Comparison of ENCODE assay signal across 1 cellular context in genomic region chr6:604579-604978, GRCh38.
A peak's percentile ranks its signal among the peaks of the same experiment; 100 is the strongest.
TF ChIP-seq lines count a peak whose summit lies in the region.

No MANE protein-coding gene starts in this region.

TF ChIP-seq in K562, 482 proteins besides CTCF, POLR2A, EP300 and RAD21 (continued from another document):
- TF ChIP-seq AFF1 (IDR thresholded peaks at IDR 0.05; ENCODE audit: low read depth in 1 of 2, partially characterized antibody in 2 of 2) (no peak), SMARCE1 (IDR thresholded peaks at IDR 0.05) (peak; percentile 48; the same call in 1 of the 2 replicates), ZMIZ1 (IDR thresholded peaks at IDR 0.05; ENCODE audit: low read depth in 2 of 2, low read length in 2 of 2) (0 out of 4 replicates have a peak, but pooled peaks of 1 of the 2 experiments have one; percentile 27), GATA2 (CRISPR knock-in tag; IDR thresholded peaks at IDR 0.05) (peak; percentile 43), BCOR (IDR thresholded peaks at IDR 0.05) (0 out of 2 replicates have a peak, but pooled peaks have one; percentile 17), POLR2AphosphoS5 (IDR thresholded peaks at IDR 0.05; ENCODE audit: control insufficient read depth, insufficient read depth, low read depth, low read length) (0 out of 2 replicates have a peak, but pooled peaks have one; percentile 33), BCL6 (CRISPR knock-in tag; IDR thresholded peaks at IDR 0.05) (no peak), RCOR1 (IDR thresholded peaks at IDR 0.05; ENCODE audit: borderline replicate concordance in 1 of 2, low read depth in 2 of 2, low read length in 2 of 2) (peak in 1 of 2 experiments; percentile 12; a peak in 1 of 4 replicates), ZNF778 (CRISPR knock-in tag; IDR thresholded peaks at IDR 0.05) (no peak), STAT5A (IDR thresholded peaks at IDR 0.05; ENCODE audit: borderline replicate concordance, low read length) (peak; percentile 40; the same call in 1 of the 2 replicates), CBFA2T2 (conservative IDR thresholded peaks at IDR 0.05) (peak; percentile 82), TAL1 (IDR thresholded peaks at IDR 0.05) (peak; percentile 75; the same call in 1 of the 2 replicates), COPS2 (conservative IDR thresholded peaks at IDR 0.05) (no peak), BHLHE40 (IDR thresholded peaks at IDR 0.05; ENCODE audit: low read length) (peak; percentile 57; the same call in 1 of the 2 replicates), SOX6 (IDR thresholded peaks at IDR 0.05) (0 out of 2 replicates have a peak, but pooled peaks have one; percentile 10)
